20 cellular contexts compared by ENCODE assay signal in the genomic region with DNA sequence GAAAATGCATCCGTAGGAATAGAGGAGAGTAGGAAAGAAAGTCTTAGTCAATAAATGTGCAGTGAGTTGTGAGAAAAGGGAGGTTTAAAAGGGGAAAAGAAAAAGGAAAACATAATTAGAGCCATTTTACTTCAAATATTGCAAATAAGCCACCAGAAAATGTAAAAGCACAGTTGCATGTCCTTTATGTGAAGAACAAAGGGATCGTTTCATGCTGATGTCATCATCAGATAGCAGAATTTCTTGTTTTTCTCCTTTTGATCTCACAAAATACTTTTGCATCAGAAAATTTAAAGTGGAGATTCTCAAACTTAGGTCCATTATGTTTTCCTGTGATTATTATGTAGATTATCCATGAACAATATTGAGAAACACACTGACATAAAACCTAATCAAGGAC.
"Had no signal": no experiment of that assay in that cellular context is flagged by ENCODE, and none has a peak within 500 bp of the region (broad histone marks: within the 10 kb centered on the region; RNA-seq: fewer than 3 reads in every experiment).

No MANE protein-coding gene starts in this region.

- H3K4me3 ChIP-seq: esophagus muscularis mucosa, heart left ventricle, lower lobe of right lung, ovary, prostate gland, upper lobe of right lung had no signal

- ATAC-seq: activated CD8-positive, alpha-beta T cell treated with anti-CD3 and anti-CD28 coated beads, Interleukin-2, amount 10 ng/mL, durations not matched to agents 7 days and 5 days; activated naive CD4-positive, alpha-beta T cell treated with anti-CD3 and anti-CD28 coated beads, Interleukin-2, amount 50 U/mL, for 72 hours; heart left ventricle; lower lobe of right lung; stimulated activated naive CD8-positive, alpha-beta T cell treated with anti-CD3 and anti-CD28 coated beads, Interleukin-15, Interleukin-2, amounts not matched to agents 100 U/mL and 50 U/mL, for 24 hours; upper lobe of right lung had no signal

- H3K4me1 ChIP-seq: esophagus muscularis mucosa, lower lobe of right lung, prostate gland, upper lobe of right lung had no signal

- DNase-seq: activated CD4-positive, alpha-beta T cell treated with anti-CD3 and anti-CD28 coated beads, Interleukin-2, amount 10 ng/mL, durations not matched to agents 7 days and 5 days; activated CD4-positive, CD25-positive, alpha-beta regulatory T cell treated with anti-CD3 and anti-CD28 coated beads, Interleukin-2, amount 50 U/mL, for 72 hours; activated CD8-positive, alpha-beta T cell treated with anti-CD3 and anti-CD28 coated beads, Interleukin-2, amount 10 ng/mL, durations not matched to agents 7 days and 5 days; activated gamma-delta T cell treated with Interleukin-2 at 50 U/mL for 16 hours; aorta; caudate nucleus; effector CD8-positive, alpha-beta T cell; heart left ventricle; islet precursor cell; lower lobe of right lung; midbrain; ovary; stimulated activated CD4-positive, alpha-beta T cell treated with anti-CD3 and anti-CD28 coated beads, Interleukin-4, amount 100 ng/mL, for 4 hours; stimulated activated naive CD8-positive, alpha-beta T cell treated with anti-CD3 and anti-CD28 coated beads, Interleukin-15, Interleukin-2, amounts not matched to agents 100 U/mL and 50 U/mL, for 24 hours; upper lobe of right lung; WERI-Rb-1 had no signal

- H3K9me3 ChIP-seq: esophagus muscularis mucosa, lower lobe of right lung, neutrophil, ovary, prostate gland, upper lobe of right lung had no signal

- H3K36me3 ChIP-seq: esophagus muscularis mucosa, heart left ventricle, lower lobe of right lung, neutrophil, ovary, prostate gland, upper lobe of right lung, WERI-Rb-1 had no signal

- H3K27ac ChIP-seq: esophagus muscularis mucosa, heart left ventricle, lower lobe of right lung, neutrophil, ovary, prostate gland, upper lobe of right lung, WERI-Rb-1 had no signal

- H3K27me3 ChIP-seq: esophagus muscularis mucosa, heart left ventricle, neutrophil, ovary, upper lobe of right lung had no signal
